ENCODE assay signal across 11 cellular contexts in genomic region chrX:100654256-100654655, GRCh38. TPM values are rescaled to one million over a fixed set of nuclear protein-coding genes. Genes with fewer than 3 reads are reported as not detected.
A peak's percentile ranks its signal among the peaks of the same experiment; 100 is the strongest.
DNase-seq lines count a peak whose midpoint lies in the region; ATAC-seq and TF ChIP-seq lines count a peak whose summit lies in the region.
"Had no signal": no experiment of that assay in that cellular context is flagged by ENCODE, and none has a peak within 500 bp of the region (broad histone marks: within the 10 kb centered on the region; RNA-seq: fewer than 3 reads in every experiment).

No MANE protein-coding gene starts in this region.

- H3K36me3 Mint-ChIP-seq in H9 (ENCODE audit: insufficient read depth in 1 of 3, low read depth in 3 of 3): no peaks in the 10 kb centered on the region
- H3K36me3 Mint-ChIP-seq: activated naive CD4-positive, alpha-beta T cell treated with anti-CD3 and anti-CD28 coated beads, Interleukin-2, amount 10 ng/mL, durations not matched to agents 7 days and 5 days had no signal

- no peak overlapping the region for H3K56ac ChIP-seq in H9 (ENCODE audit: insufficient read length, low read depth, low read length)

- no peak overlapping the region for H2BK20ac ChIP-seq in H9 (ENCODE audit: low read depth, low read length, poor library complexity, severe bottlenecking)

- no peaks in the 10 kb centered on the region for H3K79me1 ChIP-seq in H9 (ENCODE audit: insufficient read depth, low read depth, low read length, poor library complexity, severe bottlenecking)

- H3K9me3 ChIP-seq in H9 (ENCODE audit: control insufficient read depth, low read depth, low read length): no peaks in the 10 kb centered on the region
- no peaks in the 10 kb centered on the region for H3K9me3 ChIP-seq in transverse colon

- H3K4me1 ChIP-seq in H9 (ENCODE audit: insufficient read depth, low read length): no peaks in the 10 kb centered on the region; the same call in 1 of the 2 replicates
- H3K4me1 ChIP-seq in transverse colon: peaks cover 0 to 27% (median 4%) of the 10 kb centered on the region in 4 donors

- no peak overlapping the region; a peak in 1 of 7 replicates for H3K27ac Mint-ChIP-seq in H9
- H3K27ac Mint-ChIP-seq: activated naive CD4-positive, alpha-beta T cell treated with anti-CD3 and anti-CD28 coated beads, Interleukin-2, amount 10 ng/mL, durations not matched to agents 7 days and 5 days had no signal

- H3K4me1 Mint-ChIP-seq in H9: peaks cover 5 to 6% of the 10 kb centered on the region in 2 experiments
- H3K4me1 Mint-ChIP-seq: activated naive CD4-positive, alpha-beta T cell treated with anti-CD3 and anti-CD28 coated beads, Interleukin-2, amount 10 ng/mL, durations not matched to agents 7 days and 5 days had no signal

- no peak for TF ChIP-seq EP300 in transverse colon (IDR thresholded peaks at IDR 0.05; ENCODE audit: low read depth)

- H3K79me2 ChIP-seq in H9 (ENCODE audit: insufficient read depth, low read length): no peaks in the 10 kb centered on the region

- H3K27me3 Mint-ChIP-seq in H9 (ENCODE audit: low read depth): peaks cover 6% of the 10 kb centered on the region

- H4K20me1 ChIP-seq in H9 (ENCODE audit: control insufficient read depth, insufficient read depth, insufficient read length): no peaks in the 10 kb centered on the region

- H3T11ph ChIP-seq in H9 (ENCODE audit: low read length): no peak overlapping the region

- H3K27ac ChIP-seq in H9 (ENCODE audit: insufficient read length, low read depth, low read length) (no peak overlapping the region), transverse colon (peak overlapping the region in 2 of 4 donors; percentile 14 to 23)

- WGBS in H9 (ENCODE audit: extremely low coverage, insufficient read length, low lambda C conversion rate): no CpG with 5 or more reads among the region's 3 CpGs
- 17% methylated on average over 3 of the region's 3 CpGs; no CpG with 5 or more reads in 1 of the 2 donors for WGBS in transverse colon (ENCODE audit: low coverage in 1 of 2), 2 donors

- intact Hi-C loops in head of caudate nucleus (cut with DNase I): no loop called here
- intact Hi-C loops in transverse colon (cut with DNase I; ENCODE audit: low total_unique reads): no loop called here

- no peaks in the 10 kb centered on the region for H3K36me3 ChIP-seq in transverse colon

- TF ChIP-seq CTCF in H9 (conservative IDR thresholded peaks at IDR 0.05) (peak; percentile 48), fibroblast of pulmonary artery (IDR thresholded peaks at IDR 0.05; ENCODE audit: low read length, missing control alignments) (peak; percentile 22), transverse colon (IDR thresholded peaks at IDR 0.05) (peak in 1 of 5 experiments; percentile 21)

- H3K18ac ChIP-seq in H9 (ENCODE audit: insufficient read length, low read depth, low read length): no peak overlapping the region

- H3K4me3 ChIP-seq in fibroblast of pulmonary artery (replicated peaks; ENCODE audit: low read depth, low read length) (no peak overlapping the region), transverse colon (no peak overlapping the region)

- no peak overlapping the region for H3K4ac ChIP-seq in H9 (ENCODE audit: low read depth, low read length)

- no peaks in the 10 kb centered on the region for H3K27me3 ChIP-seq in H9 (ENCODE audit: insufficient read depth, low read length)
- H3K27me3 ChIP-seq in transverse colon: no peaks in the 10 kb centered on the region

- no peak overlapping the region for H3K4me3 Mint-ChIP-seq in H9
- H3K4me3 Mint-ChIP-seq: activated naive CD4-positive, alpha-beta T cell treated with anti-CD3 and anti-CD28 coated beads, Interleukin-2, amount 10 ng/mL, durations not matched to agents 7 days and 5 days had no signal

- in situ Hi-C loops in ACHN (cut with HindIII; ENCODE audit: low pct_ligation_motif_present, low pct_unique_long_range_greater_than_20kb, low sequenced_read_pairs) (no loop called here), transverse colon (cut with MboI; ENCODE audit: low pct_ligation_motif_present in 1 of 4, low pct_unique_long_range_greater_than_20kb in 1 of 4, low sequenced_read_pairs in 3 of 4) (no loop called here)

- no peaks in the 10 kb centered on the region for H3K23me2 ChIP-seq in H9 (ENCODE audit: insufficient read length, low read depth, low read length, poor library complexity, severe bottlenecking)

- DNase-seq in ACHN (peak; percentile 35), H9 (peak; percentile 33), NCI-H82 treated with DMSO at 0.1 percent for 48 hours (lab: John Stamatoyannopoulos, UW; ENCODE audit: unreplicated experiment) (peak; percentile 49), fibroblast of pulmonary artery (ENCODE audit: low read depth) (peak; percentile 55), head of caudate nucleus (no peak), transverse colon (no peak)
- DNase-seq: activated naive CD4-positive, alpha-beta T cell treated with anti-CD3 and anti-CD28 coated beads, Interleukin-2, amount 10 ng/mL, durations not matched to agents 7 days and 5 days; posterior cingulate gyrus had no signal

- H3K4me2 ChIP-seq in H9 (ENCODE audit: insufficient read depth, insufficient read length, low read length): no peak overlapping the region

- no peak overlapping the region for H3K9ac ChIP-seq in H9 (ENCODE audit: extremely low read depth, insufficient read length, low read length)

- no peak overlapping the region for H4K91ac ChIP-seq in H9 (ENCODE audit: insufficient read length, low read depth, low read length)

- H3K14ac ChIP-seq in H9 (ENCODE audit: insufficient read depth, low read length): no peak overlapping the region

- no peak overlapping the region for H4K5ac ChIP-seq in H9 (ENCODE audit: insufficient read length, low read depth, low read length)

- no peak overlapping the region for H2BK5ac ChIP-seq in H9 (ENCODE audit: insufficient read length, low read length)

- H2BK120ac ChIP-seq in H9 (ENCODE audit: low read depth, low read length, poor library complexity, severe bottlenecking): no peak overlapping the region

- H2AFZ ChIP-seq in H9 (ENCODE audit: low read length): no peak overlapping the region

- ATAC-seq in GM21528 (IDR thresholded peaks at IDR 0.05; ENCODE audit: low FRiP score, unreplicated experiment): no peak
- no peak for ATAC-seq in GM18867 (IDR thresholded peaks at IDR 0.05; ENCODE audit: unreplicated experiment)

- no peak overlapping the region for H2BK15ac ChIP-seq in H9 (ENCODE audit: low read depth, low read length)

- H4K8ac ChIP-seq in H9 (replicated peaks; ENCODE audit: insufficient read length, low read depth, low read length): no peak overlapping the region

- no peak overlapping the region for H3K23ac ChIP-seq in H9 (ENCODE audit: insufficient read length, low read depth, low read length)

- H2BK12ac ChIP-seq in H9 (ENCODE audit: insufficient read length, low read depth, low read length): no peak overlapping the region

- no peak for TF ChIP-seq POLR2A in transverse colon (IDR thresholded peaks at IDR 0.05)

- no peak overlapping the region for H2AK5ac ChIP-seq in H9 (ENCODE audit: insufficient read length, low read length)

- peaks cover 9 to 74% of the 10 kb centered on the region in 2 experiments for H3K9me3 Mint-ChIP-seq in H9
- H3K9me3 Mint-ChIP-seq: activated naive CD4-positive, alpha-beta T cell treated with anti-CD3 and anti-CD28 coated beads, Interleukin-2, amount 10 ng/mL, durations not matched to agents 7 days and 5 days had no signal

RNA-seq across cellular contexts. Expression of gene SRPX2, which starts 10.3 kb away (rescaled TPM):
- not detected in 2 replicates for total RNA-seq in H9 (2021)
- 10 to 100 TPM in 2 of 4 donors, 1 to 10 TPM in 2; 9.3 to 72.2 (median 13.1) TPM for total RNA-seq in transverse colon
- total RNA-seq: T-helper 2 cell treated with Interferon-gamma antibody and Interleukin-4, amounts not matched to agents 100 ng/mL and 5 ng/mL, for 36 hours had no signal

RNA-seq across cellular contexts. Expression of gene TSPAN6, which starts 17.6 kb away (rescaled TPM):
- total RNA-seq in H9 (2021) (61.3 and 62.8 TPM in 2 replicates), transverse colon (100 to 1,000 TPM in 2 of 4 donors, 10 to 100 TPM in 2; 16.7 to 114 (median 70.3) TPM)
- total RNA-seq: T-helper 2 cell treated with Interferon-gamma antibody and Interleukin-4, amounts not matched to agents 100 ng/mL and 5 ng/mL, for 36 hours had no signal

Comparison
In these comparisons a context has a peak if more than half of its experiments do, and no peak if none do; other contexts are left out.
1. DNase-seq: peak in ACHN (single experiment), H9 (single experiment), NCI-H82 treated with DMSO at 0.1 percent for 48 hours (single experiment) and fibroblast of pulmonary artery (single experiment); none in head of caudate nucleus (0 of 42) and transverse colon (single experiment).
2. RNA of gene SRPX2, which starts 10.3 kb away (total RNA-seq): 9.3 to 72.2 TPM in transverse colon; not detected in H9; every median in the first group is over 10 times any median in the second.